In the genomic region with DNA sequence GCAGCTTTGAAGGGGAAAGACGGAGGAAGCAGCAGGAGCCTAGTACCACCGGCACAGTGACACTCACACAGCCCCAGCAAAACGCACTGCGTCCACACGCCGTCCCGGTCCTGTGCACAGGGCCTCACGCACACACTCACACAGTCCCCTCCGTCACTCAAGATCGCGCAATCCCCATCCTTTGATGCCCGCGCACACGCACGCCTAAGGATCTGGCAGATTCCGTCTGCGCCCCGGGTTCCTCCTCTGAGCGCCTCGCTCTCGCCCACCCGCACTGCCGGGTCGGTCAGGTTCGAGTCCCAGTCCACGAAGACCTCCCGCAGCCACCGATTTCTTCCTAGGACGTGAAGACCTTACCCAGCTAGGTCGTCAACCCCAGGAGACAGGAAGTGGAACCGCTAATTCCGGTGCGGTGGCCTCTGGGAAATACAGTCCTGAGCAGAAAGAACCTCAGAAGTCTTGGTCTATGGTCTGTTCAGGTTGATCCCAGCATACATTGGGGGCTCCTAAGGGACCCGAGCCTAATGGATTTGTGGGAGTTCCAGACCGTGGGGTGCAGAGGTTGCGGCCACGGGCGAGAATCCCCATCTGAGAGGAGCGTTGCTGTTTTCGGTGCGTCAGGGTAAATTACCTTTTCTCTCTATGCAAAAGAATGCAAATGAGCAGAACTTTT, we compare ENCODE assay signal across 1 cellular context.
TF ChIP-seq lines count a peak whose summit lies in the region.

Gene ZNF780B (minus strand): TSS at position 400 of the 673 bp plus-strand sequence. CDS start 5,899 bp downstream, outside the sequence.

TF ChIP-seq in HepG2, 621 proteins besides CTCF, POLR2A, EP300 and RAD21 (continued from another document and continues in another):
- TF ChIP-seq ZNF503 (CRISPR knock-in tag; IDR thresholded peaks at IDR 0.05) (no peak), GATAD1 (CRISPR knock-in tag; IDR thresholded peaks at IDR 0.05) (peak; percentile 86), FOXK2 (IDR thresholded peaks at IDR 0.05) (no peak), STAT6 (CRISPR knock-in tag; IDR thresholded peaks at IDR 0.05; ENCODE audit: borderline replicate concordance) (no peak), THAP11 (CRISPR knock-in tag; IDR thresholded peaks at IDR 0.05) (peak; percentile 96), KAT7 (CRISPR knock-in tag; IDR thresholded peaks at IDR 0.05; ENCODE audit: borderline replicate concordance) (peak; percentile 64; the same call in 1 of the 2 replicates), SOX13 (IDR thresholded peaks at IDR 0.05) (no peak), SOX13 (CRISPR knock-in tag; conservative IDR thresholded peaks at IDR 0.05 in 1 of 2, IDR thresholded peaks at IDR 0.05 in 1 of 2) (no peak), SRSF1 (optimal IDR thresholded peaks at IDR 0.05; ENCODE audit: low read depth, low read length) (no peak), NR1H2 (CRISPR knock-in tag; IDR thresholded peaks at IDR 0.05; ENCODE audit: borderline replicate concordance, low read depth) (no peak), ZNF782 (CRISPR knock-in tag; IDR thresholded peaks at IDR 0.05; ENCODE audit: borderline replicate concordance) (peak; percentile 86), RBFOX2 (IDR thresholded peaks at IDR 0.05; ENCODE audit: low read depth, low read length) (peak; percentile 73), PTBP1 (IDR thresholded peaks at IDR 0.05; ENCODE audit: low read depth, low read length, poor library complexity, severe bottlenecking) (no peak), ZNF580 (CRISPR knock-in tag; IDR thresholded peaks at IDR 0.05; ENCODE audit: borderline replicate concordance, low read depth) (no peak), PLRG1 (conservative IDR thresholded peaks at IDR 0.05) (no peak), NR3C1 (CRISPR knock-in tag; IDR thresholded peaks at IDR 0.05) (no peak), TSC22D2 (CRISPR knock-in tag; IDR thresholded peaks at IDR 0.05; ENCODE audit: borderline replicate concordance) (no peak), REXO4 (CRISPR knock-in tag; IDR thresholded peaks at IDR 0.05; ENCODE audit: borderline replicate concordance) (no peak), ZNF614 (CRISPR knock-in tag; IDR thresholded peaks at IDR 0.05; ENCODE audit: borderline replicate concordance) (no peak), TCF7L2 (IDR thresholded peaks at IDR 0.05; ENCODE audit: low read depth, low read length) (no peak), TFAP4 (IDR thresholded peaks at IDR 0.05; ENCODE audit: borderline replicate concordance, low read depth) (no peak), ZNF710 (CRISPR knock-in tag; IDR thresholded peaks at IDR 0.05; ENCODE audit: borderline replicate concordance) (peak; percentile 50; the same call in 1 of the 2 replicates), RBAK (CRISPR knock-in tag; IDR thresholded peaks at IDR 0.05) (no peak), HOMEZ (CRISPR knock-in tag; IDR thresholded peaks at IDR 0.05; ENCODE audit: low read depth) (no peak), ZNF777 (CRISPR knock-in tag; IDR thresholded peaks at IDR 0.05) (peak; percentile 58), YEATS4 (CRISPR knock-in tag; IDR thresholded peaks at IDR 0.05; ENCODE audit: borderline replicate concordance) (no peak), ZNF354B (CRISPR knock-in tag; IDR thresholded peaks at IDR 0.05) (no peak), GLI4 (CRISPR knock-in tag; IDR thresholded peaks at IDR 0.05; ENCODE audit: borderline replicate concordance) (peak; percentile 74; the same call in 1 of the 2 replicates), ATF4 (CRISPR knock-in tag; IDR thresholded peaks at IDR 0.05) (peak in 1 of 2 experiments; percentile 61; a peak in 1 of 4 replicates), ZNF674 (CRISPR knock-in tag; IDR thresholded peaks at IDR 0.05; ENCODE audit: low read depth) (no peak), MAFG (CRISPR knock-in tag; IDR thresholded peaks at IDR 0.05) (no peak), NKX3-1 (CRISPR knock-in tag; IDR thresholded peaks at IDR 0.05) (no peak), PLSCR1 (CRISPR knock-in tag; IDR thresholded peaks at IDR 0.05; ENCODE audit: borderline replicate concordance) (no peak)
- TF ChIP-seq, protein P1, sequence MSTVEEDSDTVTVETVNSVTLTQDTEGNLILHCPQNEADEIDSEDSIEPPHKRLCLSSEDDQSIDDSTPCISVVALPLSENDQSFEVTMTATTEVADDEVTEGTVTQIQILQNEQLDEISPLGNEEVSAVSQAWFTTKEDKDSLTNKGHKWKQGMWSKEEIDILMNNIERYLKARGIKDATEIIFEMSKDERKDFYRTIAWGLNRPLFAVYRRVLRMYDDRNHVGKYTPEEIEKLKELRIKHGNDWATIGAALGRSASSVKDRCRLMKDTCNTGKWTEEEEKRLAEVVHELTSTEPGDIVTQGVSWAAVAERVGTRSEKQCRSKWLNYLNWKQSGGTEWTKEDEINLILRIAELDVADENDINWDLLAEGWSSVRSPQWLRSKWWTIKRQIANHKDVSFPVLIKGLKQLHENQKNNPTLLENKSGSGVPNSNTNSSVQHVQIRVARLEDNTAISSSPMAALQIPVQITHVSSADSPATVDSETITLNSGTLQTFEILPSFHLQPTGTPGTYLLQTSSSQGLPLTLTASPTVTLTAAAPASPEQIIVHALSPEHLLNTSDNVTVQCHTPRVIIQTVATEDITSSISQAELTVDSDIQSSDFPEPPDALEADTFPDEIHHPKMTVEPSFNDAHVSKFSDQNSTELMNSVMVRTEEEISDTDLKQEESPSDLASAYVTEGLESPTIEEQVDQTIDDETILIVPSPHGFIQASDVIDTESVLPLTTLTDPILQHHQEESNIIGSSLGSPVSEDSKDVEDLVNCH (CRISPR knock-in tag; IDR thresholded peaks at IDR 0.05): peak; percentile 27; the same call in 1 of the 2 replicates
- TF ChIP-seq, protein P2, sequence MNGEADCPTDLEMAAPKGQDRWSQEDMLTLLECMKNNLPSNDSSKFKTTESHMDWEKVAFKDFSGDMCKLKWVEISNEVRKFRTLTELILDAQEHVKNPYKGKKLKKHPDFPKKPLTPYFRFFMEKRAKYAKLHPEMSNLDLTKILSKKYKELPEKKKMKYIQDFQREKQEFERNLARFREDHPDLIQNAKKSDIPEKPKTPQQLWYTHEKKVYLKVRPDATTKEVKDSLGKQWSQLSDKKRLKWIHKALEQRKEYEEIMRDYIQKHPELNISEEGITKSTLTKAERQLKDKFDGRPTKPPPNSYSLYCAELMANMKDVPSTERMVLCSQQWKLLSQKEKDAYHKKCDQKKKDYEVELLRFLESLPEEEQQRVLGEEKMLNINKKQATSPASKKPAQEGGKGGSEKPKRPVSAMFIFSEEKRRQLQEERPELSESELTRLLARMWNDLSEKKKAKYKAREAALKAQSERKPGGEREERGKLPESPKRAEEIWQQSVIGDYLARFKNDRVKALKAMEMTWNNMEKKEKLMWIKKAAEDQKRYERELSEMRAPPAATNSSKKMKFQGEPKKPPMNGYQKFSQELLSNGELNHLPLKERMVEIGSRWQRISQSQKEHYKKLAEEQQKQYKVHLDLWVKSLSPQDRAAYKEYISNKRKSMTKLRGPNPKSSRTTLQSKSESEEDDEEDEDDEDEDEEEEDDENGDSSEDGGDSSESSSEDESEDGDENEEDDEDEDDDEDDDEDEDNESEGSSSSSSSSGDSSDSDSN (CRISPR knock-in tag; IDR thresholded peaks at IDR 0.05): peak; percentile 78
- TF ChIP-seq, protein P3, sequence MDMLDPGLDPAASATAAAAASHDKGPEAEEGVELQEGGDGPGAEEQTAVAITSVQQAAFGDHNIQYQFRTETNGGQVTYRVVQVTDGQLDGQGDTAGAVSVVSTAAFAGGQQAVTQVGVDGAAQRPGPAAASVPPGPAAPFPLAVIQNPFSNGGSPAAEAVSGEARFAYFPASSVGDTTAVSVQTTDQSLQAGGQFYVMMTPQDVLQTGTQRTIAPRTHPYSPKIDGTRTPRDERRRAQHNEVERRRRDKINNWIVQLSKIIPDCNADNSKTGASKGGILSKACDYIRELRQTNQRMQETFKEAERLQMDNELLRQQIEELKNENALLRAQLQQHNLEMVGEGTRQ (IDR thresholded peaks at IDR 0.05; ENCODE audit: low read depth, low read length): no peak
- TF ChIP-seq, protein P3 (CRISPR knock-in tag; IDR thresholded peaks at IDR 0.05; ENCODE audit: borderline replicate concordance): no peak
